20 cellular contexts compared by ENCODE assay signal in genomic region chr22:44256860-44257560, GRCh38. TPM values are rescaled to one million over a fixed set of nuclear protein-coding genes. Genes with fewer than 3 reads are reported as not detected.
DNase-seq lines count a peak whose midpoint lies in the region; ATAC-seq, FAIRE-seq and TF ChIP-seq lines count a peak whose summit lies in the region.
"Had no signal": no experiment of that assay in that cellular context is flagged by ENCODE, and none has a peak within 500 bp of the region (broad histone marks: within the 10 kb centered on the region; RNA-seq: fewer than 3 reads in every experiment).

No MANE protein-coding gene starts in this region.

- peak; percentile 96 for FAIRE-seq in bronchial epithelial cell (lab: Jason Lieb, UNC)
- FAIRE-seq: GM18507 had no signal

- H3K4me3 ChIP-seq in bronchial epithelial cell (ENCODE audit: low read depth, low read length), result no peak overlapping the region
- H3K4me3 ChIP-seq: BLaER1 treated with 17β-estradiol and CSF1 and Interleukin-3, amounts not matched to agents 10 nM and 100 nM; MG63; Peyer's patch had no signal

- intact Hi-C loops in posterior vena cava (cut with DNase I), result no loop called here

- ATAC-seq in HG02571 (IDR thresholded peaks at IDR 0.05; ENCODE audit: unreplicated experiment), result no peak

- H3K36me3 ChIP-seq in bronchial epithelial cell (ENCODE audit: control insufficient read depth, insufficient read depth, low read length), result no peaks in the 10 kb centered on the region
- H3K36me3 ChIP-seq: BLaER1 treated with 17β-estradiol and CSF1 and Interleukin-3, amounts not matched to agents 10 nM and 100 nM; Peyer's patch had no signal

- DNase-seq in activated effector memory CD4-positive, alpha-beta T cell treated with anti-CD3 and anti-CD28 coated beads, Interleukin-2, amount 50 U/mL, for 16 hours, result peak; percentile 6
- no peak for DNase-seq in activated effector memory CD4-positive, alpha-beta T cell treated with Interleukin-2 at 50 U/mL for 16 hours
- DNase-seq in bronchial epithelial cell (ENCODE audit: low read depth) (no peak), left kidney (ENCODE audit: low read depth, low spot score) (peak; percentile 74), NCI-H146 treated with DMSO at 0.1 percent for 48 hours (lab: John Stamatoyannopoulos, UW; ENCODE audit: unreplicated experiment) (no peak), G401 (ENCODE audit: low spot score) (no peak), posterior vena cava (ENCODE audit: low spot score) (no peak)
- DNase-seq: 8988T, DMS 273 treated with DMSO at 0.1 percent for 48 hours, EL, MG63, NCI-H1105 treated with DMSO at 0.1 percent for 48 hours, NCI-H187 treated with DMSO at 0.1 percent for 48 hours, NCI-H446 treated with DMSO at 0.1 percent for 48 hours, NCI-H82, Right ventricle myocardium superior had no signal

- TF ChIP-seq CTCF in bronchial epithelial cell (IDR thresholded peaks at IDR 0.05; ENCODE audit: insufficient read depth, low read length, severe bottlenecking), result no peak

- in situ Hi-C loops in G401 (cut with HindIII; ENCODE audit: low sequenced_read_pairs), result no loop called here

- H3K27me3 ChIP-seq in bronchial epithelial cell (ENCODE audit: control insufficient read depth, insufficient read depth, low read length), result no peaks in the 10 kb centered on the region
- H3K27me3 ChIP-seq: BLaER1 treated with 17β-estradiol and CSF1 and Interleukin-3, amounts not matched to agents 10 nM and 100 nM; MG63; Peyer's patch had no signal

RNA-seq across cellular contexts. Expression of gene SHISAL1, which starts 55.7 kb away (rescaled TPM):
- total RNA-seq in bronchial epithelial cell (under 0.01 and 0.26 TPM in 2 replicates), posterior vena cava (10 to 100 TPM in 1 of 2 donors, 1 to 10 TPM in 1; 9.8 to 12.7 TPM)
- total RNA-seq in G401 (2014; rRNA removed; shearing (Covaris generic)), result under 0.01 and 0.10 TPM in 2 replicates

Comparison
In these comparisons a context has a peak if more than half of its experiments do, and no peak if none do; other contexts are left out.
1. DNase-seq: peak in activated effector memory CD4-positive, alpha-beta T cell treated with anti-CD3 and anti-CD28 coated beads, Interleukin-2, amount 50 U/mL, for 16 hours (single experiment) and left kidney (single experiment); none in activated effector memory CD4-positive, alpha-beta T cell treated with Interleukin-2 at 50 U/mL for 16 hours (single experiment), bronchial epithelial cell (single experiment), NCI-H146 treated with DMSO at 0.1 percent for 48 hours (single experiment), G401 (single experiment) and posterior vena cava (single experiment).